Comparison of ENCODE assay signal across 9 cellular contexts in the genomic region with DNA sequence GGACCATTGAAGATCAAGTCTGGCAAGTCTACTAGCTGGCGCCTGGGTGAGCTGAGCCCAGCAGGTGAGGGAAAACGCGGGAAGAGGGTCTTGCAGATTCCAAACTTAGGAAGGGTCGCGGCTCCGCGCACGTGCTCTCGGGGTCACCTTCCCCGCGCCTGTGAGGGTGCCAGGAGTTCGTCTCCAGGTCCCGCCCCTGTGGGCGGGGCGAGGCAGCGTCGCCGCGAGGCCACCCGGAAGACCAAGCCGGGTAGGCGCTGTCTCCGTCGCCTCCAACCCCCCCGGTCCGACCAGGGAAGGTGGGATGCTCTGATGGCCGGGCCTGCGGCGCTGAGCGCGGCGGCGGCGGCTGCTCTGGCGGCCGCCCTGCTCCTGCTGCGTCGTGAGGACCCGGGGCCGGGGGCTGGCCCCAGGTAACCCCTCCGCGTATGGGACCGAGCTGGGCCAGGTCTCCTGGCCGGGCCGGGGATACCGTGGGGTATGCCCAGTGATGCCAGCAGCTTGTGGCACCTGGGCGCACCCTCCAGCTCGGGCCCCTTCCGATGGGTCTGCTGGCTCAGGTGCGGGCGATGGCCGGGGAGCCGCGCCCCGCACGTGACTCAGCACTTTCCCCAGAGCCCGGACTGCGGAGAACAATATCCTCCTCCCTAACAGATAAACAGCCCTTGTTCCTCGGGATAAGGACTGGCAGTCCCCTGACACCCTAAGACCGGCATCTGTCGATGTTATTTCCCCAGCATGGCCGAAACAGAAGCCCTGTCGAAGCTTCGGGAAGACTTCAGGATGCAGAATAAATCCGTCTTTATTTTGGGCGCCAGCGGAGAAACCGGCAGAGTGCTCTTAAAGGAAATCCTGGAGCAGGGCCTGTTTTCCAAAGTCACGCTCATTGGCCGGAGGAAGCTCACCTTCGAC. TPM values are rescaled to one million over a fixed set of nuclear protein-coding genes. Genes with fewer than 3 reads are reported as not detected.
DNase-seq lines count a peak whose midpoint lies in the region; ATAC-seq, FAIRE-seq and TF ChIP-seq lines count a peak whose summit lies in the region.
"Had no signal": no experiment of that assay in that cellular context is flagged by ENCODE, and none has a peak within 500 bp of the region (broad histone marks: within the 10 kb centered on the region; RNA-seq: fewer than 3 reads in every experiment).

A gene (plus strand): TSS at position 215 of the 912 bp plus-strand sequence. CDS start 524 bp downstream, at position 739.

- peak; percentile 96 for ATAC-seq in GM19328 (IDR thresholded peaks at IDR 0.05; ENCODE audit: unreplicated experiment)
- peak; percentile 94 for ATAC-seq in HG03460 (IDR thresholded peaks at IDR 0.05; ENCODE audit: unreplicated experiment)
- ATAC-seq in Right ventricle myocardium superior (ENCODE audit: poor library complexity): peak; percentile 95
- peak; percentile 88 to 92 (median 90) for ATAC-seq in pancreas

- peak within 1 kb of the TSS; percentile 76 to 91 (median 85) for H3K9ac ChIP-seq in BLaER1 treated with 17β-estradiol and CSF1 and Interleukin-3, amounts not matched to agents 10 nM and 100 nM

- peaks cover 0 to 24% (median 10%) of the 10 kb centered on the region in 11 experiments; a peak in 12 of 22 replicates for H3K27me3 ChIP-seq in BLaER1 treated with 17β-estradiol and CSF1 and Interleukin-3, amounts not matched to agents 10 nM and 100 nM
- H3K27me3 ChIP-seq in pancreas (no peaks in the 10 kb centered on the region), tibial artery (peaks cover 0 to 4% of the 10 kb centered on the region in 2 donors)

- POLR2A ChIA-PET in RWPE1 (lab: Yijun Ruan, JAX; ENCODE audit: low non-redundant PET): no interaction called here

- H3K9me3 Mint-ChIP-seq in activated naive CD8-positive, alpha-beta T cell (ENCODE audit: low read depth): no peaks in the 10 kb centered on the region

- intact Hi-C loops in Right ventricle myocardium superior (cut with DNase I) (no loop called here), pancreas (cut with DNase I) (no loop called here), tibial artery (cut with DNase I; ENCODE audit: low total_unique reads) (no loop called here)

- peaks cover 13% of the 10 kb centered on the region for H3K36me3 Mint-ChIP-seq in activated naive CD8-positive, alpha-beta T cell

- H3K27me3 Mint-ChIP-seq in activated naive CD8-positive, alpha-beta T cell: no peaks in the 10 kb centered on the region

- CTCF ChIA-PET in RWPE1 (lab: Yijun Ruan, JAX): interaction anchor here (0.6 to 1.5 kb wide), 3 partner anchors 9 to 235 kb away, joined by 3 to 7 read pairs (median 3); no protein-coding TSS in a partner anchor

- H3K27ac ChIP-seq in BLaER1 treated with 17β-estradiol and CSF1 and Interleukin-3, amounts not matched to agents 10 nM and 100 nM: peak within 1 kb of the TSS; percentile 77 to 93 (median 87)
- H3K27ac ChIP-seq in RWPE1 (peak within 1 kb of the TSS; percentile 85), pancreas (peak within 1 kb of the TSS; percentile 49 to 85 (median 68)), tibial artery (peak within 1 kb of the TSS; percentile 91)
- H3K27ac ChIP-seq: SK-N-MC had no signal

- peak within 1 kb of the TSS; percentile 97 for H3K27ac Mint-ChIP-seq in activated naive CD8-positive, alpha-beta T cell

- DNase-seq in RWPE1 (ENCODE audit: low spot score) (peak; percentile 73), Right ventricle myocardium superior (peak; percentile 86), pancreas (peak; percentile 45 to 86 (median 66)), tibial artery (peak; percentile 71 to 82)

- TF ChIP-seq CTCF in RWPE1 (conservative IDR thresholded peaks at IDR 0.05; ENCODE audit: low read depth) (no peak), pancreas (IDR thresholded peaks at IDR 0.05) (no peak), tibial artery (IDR thresholded peaks at IDR 0.05) (no peak)

- H3K4me1 Mint-ChIP-seq in activated naive CD8-positive, alpha-beta T cell (ENCODE audit: low read depth): peaks cover 68% of the 10 kb centered on the region

- peaks cover 0 to 8% (median 0%) of the 10 kb centered on the region in 11 experiments; a peak in 4 of 22 replicates for H3K36me3 ChIP-seq in BLaER1 treated with 17β-estradiol and CSF1 and Interleukin-3, amounts not matched to agents 10 nM and 100 nM
- H3K36me3 ChIP-seq in pancreas (no peaks in the 10 kb centered on the region), tibial artery (no peaks in the 10 kb centered on the region)

- no peak for FAIRE-seq in pancreas (lab: Jason Lieb, UNC)

- no peaks in the 10 kb centered on the region for H4K20me1 ChIP-seq in BLaER1 treated with 17β-estradiol and CSF1 and Interleukin-3, amounts not matched to agents 10 nM and 100 nM

- H3K4me3 Mint-ChIP-seq in activated naive CD8-positive, alpha-beta T cell: peak within 1 kb of the TSS; percentile 91

- H3K4me1 ChIP-seq in BLaER1 treated with 17β-estradiol and CSF1 and Interleukin-3, amounts not matched to agents 10 nM and 100 nM: peaks cover 11 to 52% (median 34%) of the 10 kb centered on the region in 10 experiments
- no peaks in the 10 kb centered on the region for H3K4me1 ChIP-seq in pancreas
- peaks cover 0 to 42% (median 13%) of the 10 kb centered on the region in 4 donors for H3K4me1 ChIP-seq in tibial artery

- H3K9me3 ChIP-seq in BLaER1 treated with 17β-estradiol and CSF1 and Interleukin-3, amounts not matched to agents 10 nM and 100 nM (replicated peaks in 1 of 11): no peaks in the 10 kb centered on the region
- H3K9me3 ChIP-seq in pancreas (no peaks in the 10 kb centered on the region), tibial artery (no peaks in the 10 kb centered on the region)

- peak within 1 kb of the TSS; percentile 82 to 96 (median 93) for H3K4me2 ChIP-seq in BLaER1 treated with 17β-estradiol and CSF1 and Interleukin-3, amounts not matched to agents 10 nM and 100 nM

- WGBS in pancreas, 2 donors: 1 to 2% methylated on average over 63 to 71 of the region's 71 CpGs

- H3K4me3 ChIP-seq in BLaER1 treated with 17β-estradiol and CSF1 and Interleukin-3, amounts not matched to agents 10 nM and 100 nM: peak within 1 kb of the TSS; percentile 71 to 92 (median 77)
- peak within 1 kb of the TSS; percentile 74 to 99 (median 82) for H3K4me3 ChIP-seq in pancreas
- peak within 1 kb of the TSS; percentile 73 to 81 for H3K4me3 ChIP-seq in tibial artery
- H3K4me3 ChIP-seq: SK-N-MC had no signal

RNA-seq across cellular contexts. Expression of the gene that starts here (rescaled TPM):
- 21.4 TPM for total RNA-seq in Right ventricle myocardium superior
- total RNA-seq in pancreas: 10 to 100 TPM in 5 of 6 donors, 1 to 10 TPM in 1; 9.6 to 29.1 (median 12.1) TPM
- 10 to 100 TPM; 11.3 to 19.2 TPM for polyA plus RNA-seq in pancreas

Comparison
In these comparisons a context has a peak if more than half of its experiments do, and no peak if none do; other contexts are left out.
1. Peak in every context shown above with its lines: DNase-seq, ATAC-seq, H3K4me3 ChIP-seq and H3K27ac ChIP-seq.